Comparison of ENCODE assay signal across 1 cellular context in the genomic region with DNA sequence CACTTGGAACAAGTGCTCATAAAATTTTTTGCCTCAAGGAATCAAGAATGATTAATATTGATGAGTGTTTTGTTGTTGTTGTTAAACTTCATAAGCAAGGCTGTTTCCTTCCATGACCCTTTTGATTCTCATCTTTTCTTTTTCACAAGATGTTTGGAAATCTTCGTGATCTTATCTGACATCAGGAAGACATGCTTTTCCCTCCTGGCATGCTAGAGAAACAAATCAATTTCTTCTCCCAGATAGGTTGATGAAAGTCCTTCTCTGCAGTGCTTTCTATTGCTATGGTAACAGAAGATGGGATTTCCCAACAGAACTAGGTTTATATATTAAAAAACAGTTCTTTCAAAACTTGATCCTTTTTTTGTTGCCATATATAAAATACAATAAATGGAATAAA.
TF ChIP-seq lines count a peak whose summit lies in the region.

No MANE protein-coding gene starts in this region.

TF ChIP-seq in HepG2, 621 proteins besides CTCF, POLR2A, EP300 and RAD21 (continued from another document):
- TF ChIP-seq ZBED4 (CRISPR knock-in tag; IDR thresholded peaks at IDR 0.05; ENCODE audit: borderline replicate concordance) (no peak), ZNF619 (CRISPR knock-in tag; IDR thresholded peaks at IDR 0.05) (no peak), ZNF274 (CRISPR knock-in tag; IDR thresholded peaks at IDR 0.05) (no peak)
TF ChIP-seq in HepG2: peak in this region for 0.
